ENCODE assay signal across 11 cellular contexts in the genomic region with DNA sequence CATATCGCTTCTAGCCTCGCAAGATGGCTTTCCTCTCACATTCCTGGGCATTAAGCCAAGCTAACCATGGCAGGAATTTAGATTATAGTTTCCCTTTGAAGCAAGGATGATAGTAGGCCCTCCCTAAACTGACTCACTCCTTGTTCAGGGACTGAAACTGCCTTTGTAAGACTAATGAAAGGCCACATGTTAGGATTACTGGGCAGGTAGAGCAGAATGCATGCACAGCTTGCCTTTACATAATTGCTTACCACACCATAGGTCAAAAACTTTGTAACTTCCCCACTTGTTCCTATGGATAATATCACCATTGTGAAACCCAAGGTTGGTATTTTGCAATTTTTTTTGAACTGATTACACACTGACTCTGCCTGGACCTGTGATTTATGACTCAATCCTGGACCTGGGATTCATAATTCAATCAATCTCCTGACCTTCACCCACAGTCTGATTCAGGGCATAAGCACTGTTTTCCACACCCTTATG. TPM values are rescaled to one million over a fixed set of nuclear protein-coding genes. Genes with fewer than 3 reads are reported as not detected.
DNase-seq lines count a peak whose midpoint lies in the region; TF ChIP-seq lines count a peak whose summit lies in the region.
"Had no signal": no experiment of that assay in that cellular context is flagged by ENCODE, and none has a peak within 500 bp of the region (broad histone marks: within the 10 kb centered on the region; RNA-seq: fewer than 3 reads in every experiment).

No MANE protein-coding gene starts in this region.

- no peaks in the 10 kb centered on the region for H4K20me1 ChIP-seq in mammary epithelial cell (ENCODE audit: insufficient read depth, low read length)

- H3K4me1 ChIP-seq in mammary epithelial cell (ENCODE audit: insufficient read depth, low read length), result peaks cover 10% of the 10 kb centered on the region

- H3K4me3 ChIP-seq in mammary epithelial cell (replicated peaks in 1 of 3; ENCODE audit: insufficient read depth in 1 of 3, low read depth in 2 of 3, low read length in 3 of 3), result no peak overlapping the region
- H3K4me3 ChIP-seq: GM12878 had no signal

- WGBS in mammary epithelial cell (ENCODE audit: low coverage, missing lambda C conversion rate), result 3% methylated on average over 2 of the region's 2 CpGs

- peak overlapping the region; percentile 89 for H3K27ac ChIP-seq in mammary epithelial cell (ENCODE audit: insufficient read depth, low read depth, low read length)
- H3K27ac ChIP-seq: 22Rv1 had no signal

- H3K36me3 ChIP-seq in mammary epithelial cell (ENCODE audit: insufficient read depth, low read length), result no peaks in the 10 kb centered on the region

- no peaks in the 10 kb centered on the region for H3K27me3 ChIP-seq in mammary epithelial cell (ENCODE audit: insufficient read depth, low read length)

- peak overlapping the region; percentile 37 for H3K4me2 ChIP-seq in mammary epithelial cell (ENCODE audit: insufficient read depth, low read depth, low read length)

- H3K79me2 ChIP-seq in mammary epithelial cell (ENCODE audit: insufficient read depth, low read length), result no peaks in the 10 kb centered on the region

- peaks cover 6% of the 10 kb centered on the region for H3K9me3 ChIP-seq in mammary epithelial cell (replicated peaks; ENCODE audit: insufficient read depth, low read length)

- H3K9ac ChIP-seq in mammary epithelial cell (ENCODE audit: insufficient read depth, low read length), result peak overlapping the region; percentile 22

- H2AFZ ChIP-seq in mammary epithelial cell (ENCODE audit: low read depth, low read length), result no peak overlapping the region

- no TSS peak for BruUV-seq in mammary epithelial cell (replicated peaks; lab: Mats Ljungman, UMichigan)

- intact Hi-C loops in mammary epithelial cell (cut with micrococcal nuclease), result loop anchor here (1.0 to 5.0 kb wide), 4 partner anchors 16 to 149 kb away; no protein-coding TSS in a partner anchor

- dilution Hi-C loops in mammary epithelial cell (cut with HindIII; ENCODE audit: low sequenced_read_pairs), result no loop called here

- DNase-seq in DMS 273 (lab: John Stamatoyannopoulos, UW; ENCODE audit: unreplicated experiment) (peak; percentile 29), DMS 273 treated with DMSO at 0.1 percent for 48 hours (lab: John Stamatoyannopoulos, UW) (no peak), OCI-M1 (lab: John Stamatoyannopoulos, UW) (peak; percentile 77), mammary epithelial cell (peak; percentile 99), renal cortical epithelial cell (ENCODE audit: low read depth) (peak; percentile 81), superior temporal gyrus (ENCODE audit: extremely low spot score) (no peak), COR-L47 (lab: John Stamatoyannopoulos, UW) (no peak), iPS-NIHi11 (ENCODE audit: low spot score) (no peak)

- CTCF ChIA-PET in mammary epithelial cell (lab: Charles Lee; ENCODE audit: low non-redundant PET), result interaction anchor here (0.6 kb wide), 1 partner anchor 9 kb away, joined by 7 read pairs; no protein-coding TSS in a partner anchor

- no peak for TF ChIP-seq CTCF in mammary epithelial cell (conservative IDR thresholded peaks at IDR 0.05 in 1 of 2, IDR thresholded peaks at IDR 0.05 in 1 of 2; ENCODE audit: extremely low read depth in 1 of 2, insufficient read depth in 1 of 2, low read depth in 1 of 2, low read length in 2 of 2)

- in situ Hi-C loops in mammary epithelial cell (cut with MboI; ENCODE audit: low sequenced_read_pairs in 2 of 2), result no loop called here

RNA-seq across cellular contexts. Expression of a gene that starts 41.0 kb away (rescaled TPM):
- total RNA-seq in mammary epithelial cell, result not detected
- not detected for polyA plus RNA-seq in mammary epithelial cell
- polyA minus RNA-seq in mammary epithelial cell, result not detected
- total RNA-seq in renal cortical epithelial cell, result not detected in 2 replicates
- total RNA-seq: cerebellum, GM12878 had no signal
- polyA plus RNA-seq: GM12878 had no signal

Comparison
In these comparisons a context has a peak if more than half of its experiments do, and no peak if none do; other contexts are left out.
1. DNase-seq: peak in DMS 273 (single experiment), OCI-M1 (single experiment), mammary epithelial cell (single experiment) and renal cortical epithelial cell (single experiment); none in DMS 273 treated with DMSO at 0.1 percent for 48 hours (single experiment), superior temporal gyrus (single experiment), COR-L47 (single experiment) and iPS-NIHi11 (single experiment).